ENCODE assay signal across 19 cellular contexts in the genomic region with DNA sequence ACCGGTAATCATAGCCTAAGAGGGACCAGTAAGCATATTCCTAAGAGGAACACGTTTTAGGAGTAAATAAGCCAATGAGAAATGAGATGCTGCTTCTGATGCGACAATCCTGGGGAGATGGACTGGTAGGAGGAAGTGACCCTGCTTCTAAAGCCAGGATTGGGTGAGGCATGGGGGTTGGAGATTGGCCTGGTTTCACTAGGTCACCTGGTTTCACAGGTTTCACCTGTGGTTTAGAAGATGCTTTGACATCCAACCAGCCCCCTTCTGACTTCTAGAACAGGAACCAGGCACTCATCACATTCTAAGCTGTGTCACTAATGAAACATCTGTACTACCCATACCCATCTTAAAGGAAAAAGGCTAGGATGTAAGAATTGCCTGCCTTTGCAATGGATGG. TPM values are rescaled to one million over a fixed set of nuclear protein-coding genes. Genes with fewer than 3 reads are reported as not detected.
DNase-seq lines count a peak whose midpoint lies in the region; ATAC-seq and TF ChIP-seq lines count a peak whose summit lies in the region.
"Had no signal": no experiment of that assay in that cellular context is flagged by ENCODE, and none has a peak within 500 bp of the region (broad histone marks: within the 10 kb centered on the region; RNA-seq: fewer than 3 reads in every experiment).

No MANE protein-coding gene starts in this region.

- TF ChIP-seq CTCF in mammary epithelial cell (conservative IDR thresholded peaks at IDR 0.05 in 1 of 2, IDR thresholded peaks at IDR 0.05 in 1 of 2; ENCODE audit: extremely low read depth in 1 of 2, insufficient read depth in 1 of 2, low read depth in 1 of 2, low read length in 2 of 2), result no peak
- no peak for TF ChIP-seq CTCF in MCF 10A (IDR thresholded peaks at IDR 0.05; ENCODE audit: unreplicated experiment)
- TF ChIP-seq CTCF in WTC11 (IDR thresholded peaks at IDR 0.05), result no peak
- TF ChIP-seq CTCF in tibial artery (IDR thresholded peaks at IDR 0.05), result no peak

- no peak overlapping the region for H3K4me2 ChIP-seq in mammary epithelial cell (ENCODE audit: insufficient read depth, low read depth, low read length)
- H3K4me2 ChIP-seq: neural progenitor cell had no signal

- no TSS peak for BruUV-seq in mammary epithelial cell (replicated peaks; lab: Mats Ljungman, UMichigan)
- no TSS peak for BruUV-seq in MCF 10A (replicated peaks; lab: Mats Ljungman, UMichigan)

- in situ Hi-C loops in mammary epithelial cell (cut with MboI; ENCODE audit: low sequenced_read_pairs in 2 of 2), result no loop called here

- peaks cover 9% of the 10 kb centered on the region for H3K4me1 ChIP-seq in mammary epithelial cell (ENCODE audit: insufficient read depth, low read length)
- H3K4me1 ChIP-seq in tibial artery, result peaks cover 0 to 5% (median 0%) of the 10 kb centered on the region in 4 donors
- H3K4me1 ChIP-seq: neural progenitor cell had no signal

- CTCF ChIA-PET in mammary epithelial cell (lab: Charles Lee; ENCODE audit: low non-redundant PET) (no interaction called here), MCF 10A (lab: Yijun Ruan, JAX) (interaction anchor here (0.8 kb wide), 1 partner anchor 505 kb away, joined by 3 read pairs; no protein-coding TSS in a partner anchor), WTC11 (lab: Charles Lee) (no interaction called here)

- peaks cover 9% of the 10 kb centered on the region for H3K4me1 Mint-ChIP-seq in MCF 10A (ENCODE audit: insufficient read depth, unreplicated experiment)
- peaks cover 19% of the 10 kb centered on the region for H3K4me1 Mint-ChIP-seq in WTC11

- no peaks in the 10 kb centered on the region for H4K20me1 ChIP-seq in mammary epithelial cell (ENCODE audit: insufficient read depth, low read length)

- 64% methylated on average over 3 of the region's 3 CpGs for WGBS in mammary epithelial cell (ENCODE audit: low coverage, missing lambda C conversion rate)

- H3K36me3 Mint-ChIP-seq in MCF 10A (ENCODE audit: insufficient read depth, unreplicated experiment), result peaks cover 44% of the 10 kb centered on the region
- peaks cover 12% of the 10 kb centered on the region for H3K36me3 Mint-ChIP-seq in WTC11

- dilution Hi-C loops in mammary epithelial cell (cut with HindIII; ENCODE audit: low sequenced_read_pairs), result no loop called here

- H3K9ac ChIP-seq in mammary epithelial cell (ENCODE audit: insufficient read depth, low read length), result no peak overlapping the region
- H3K9ac ChIP-seq: neural progenitor cell had no signal

- H3K27me3 Mint-ChIP-seq in MCF 10A (ENCODE audit: insufficient read depth, unreplicated experiment), result no peaks in the 10 kb centered on the region
- H3K27me3 Mint-ChIP-seq in WTC11 (ENCODE audit: low read depth), result no peaks in the 10 kb centered on the region

- ATAC-seq in HG03159 (IDR thresholded peaks at IDR 0.05; ENCODE audit: unreplicated experiment) (peak; percentile 56), WTC11 (peak; percentile 21), HG03439 (IDR thresholded peaks at IDR 0.05; ENCODE audit: unreplicated experiment) (no peak)
- ATAC-seq: PC-3 had no signal

- no peaks in the 10 kb centered on the region for H3K9me3 Mint-ChIP-seq in MCF 10A (ENCODE audit: unreplicated experiment)
- no peaks in the 10 kb centered on the region for H3K9me3 Mint-ChIP-seq in WTC11
- H3K9me3 Mint-ChIP-seq: neural progenitor cell had no signal

- H3K4me3 ChIP-seq in mammary epithelial cell (replicated peaks in 1 of 3; ENCODE audit: insufficient read depth in 1 of 3, low read depth in 2 of 3, low read length in 3 of 3), result no peak overlapping the region
- H3K4me3 ChIP-seq in tibial artery, result no peak overlapping the region
- H3K4me3 ChIP-seq: cardiac muscle cell, neural progenitor cell, spleen had no signal

- H3K27ac Mint-ChIP-seq in MCF 10A (ENCODE audit: low read depth, unreplicated experiment) (no peak overlapping the region), WTC11 (no peak overlapping the region)
- H3K27ac Mint-ChIP-seq: neural progenitor cell had no signal

- POLR2A ChIA-PET in MCF 10A (lab: Yijun Ruan, JAX) (no interaction called here), WTC11 (lab: Charles Lee) (no interaction called here)

- no peaks in the 10 kb centered on the region for H3K9me3 ChIP-seq in mammary epithelial cell (replicated peaks; ENCODE audit: insufficient read depth, low read length)
- no peaks in the 10 kb centered on the region for H3K9me3 ChIP-seq in tibial artery
- H3K9me3 ChIP-seq: spleen had no signal

- DNase-seq in mammary epithelial cell (peak; percentile 11), MCF 10A (ENCODE audit: unreplicated experiment) (no peak), WTC11 (ENCODE audit: low spot score) (no peak), activated T-cell treated with anti-CD3 and anti-CD28 coated beads for 4 hours (no peak), tibial artery (no peak), SHP77 treated with DMSO at 0.1 percent for 48 hours (lab: John Stamatoyannopoulos, UW) (no peak)
- DNase-seq: ACHN; activated CD4-positive, alpha-beta T cell treated with anti-CD3 and anti-CD28 coated beads for 4 hours; activated effector memory CD4-positive, alpha-beta T cell treated with Interleukin-2 at 50 U/mL for 16 hours; dermis blood vessel endothelial cell; midbrain; NCI-H524; PC-3; spleen; T-helper 9 cell had no signal

- intact Hi-C loops in mammary epithelial cell (cut with micrococcal nuclease), result loop anchor here (2.0 kb wide), 1 partner anchor 888 kb away; no protein-coding TSS in a partner anchor
- intact Hi-C loops in MCF 10A (cut with micrococcal nuclease), result loop anchor here (10.0 kb wide), 1 partner anchor 190 kb away; no protein-coding TSS in a partner anchor
- intact Hi-C loops in tibial artery (cut with DNase I; ENCODE audit: low total_unique reads), result no loop called here

- H2AFZ ChIP-seq in mammary epithelial cell (ENCODE audit: low read depth, low read length), result no peak overlapping the region
- H2AFZ ChIP-seq: neural progenitor cell had no signal

- H3K4me3 Mint-ChIP-seq in MCF 10A (ENCODE audit: unreplicated experiment) (no peak overlapping the region), WTC11 (no peak overlapping the region)
- H3K4me3 Mint-ChIP-seq: neural progenitor cell had no signal

- H3K36me3 ChIP-seq in mammary epithelial cell (ENCODE audit: insufficient read depth, low read length) (peaks cover 9% of the 10 kb centered on the region), tibial artery (peaks cover 10 to 12% (median 10%) of the 10 kb centered on the region in 3 donors)

- H3K27me3 ChIP-seq in mammary epithelial cell (ENCODE audit: insufficient read depth, low read length), result no peaks in the 10 kb centered on the region
- peaks cover 0 to 2% of the 10 kb centered on the region in 2 donors for H3K27me3 ChIP-seq in tibial artery
- H3K27me3 ChIP-seq: cardiac muscle cell, neural progenitor cell had no signal

- H3K27ac ChIP-seq in mammary epithelial cell (ENCODE audit: insufficient read depth, low read depth, low read length) (no peak overlapping the region), tibial artery (no peak overlapping the region)
- H3K27ac ChIP-seq: neural progenitor cell, spleen had no signal

- H3K79me2 ChIP-seq in mammary epithelial cell (ENCODE audit: insufficient read depth, low read length), result no peaks in the 10 kb centered on the region

TF ChIP-seq in WTC11, 78 proteins besides CTCF, POLR2A, EP300 and RAD21:
- TF ChIP-seq, protein P1, sequence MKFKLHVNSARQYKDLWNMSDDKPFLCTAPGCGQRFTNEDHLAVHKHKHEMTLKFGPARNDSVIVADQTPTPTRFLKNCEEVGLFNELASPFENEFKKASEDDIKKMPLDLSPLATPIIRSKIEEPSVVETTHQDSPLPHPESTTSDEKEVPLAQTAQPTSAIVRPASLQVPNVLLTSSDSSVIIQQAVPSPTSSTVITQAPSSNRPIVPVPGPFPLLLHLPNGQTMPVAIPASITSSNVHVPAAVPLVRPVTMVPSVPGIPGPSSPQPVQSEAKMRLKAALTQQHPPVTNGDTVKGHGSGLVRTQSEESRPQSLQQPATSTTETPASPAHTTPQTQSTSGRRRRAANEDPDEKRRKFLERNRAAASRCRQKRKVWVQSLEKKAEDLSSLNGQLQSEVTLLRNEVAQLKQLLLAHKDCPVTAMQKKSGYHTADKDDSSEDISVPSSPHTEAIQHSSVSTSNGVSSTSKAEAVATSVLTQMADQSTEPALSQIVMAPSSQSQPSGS (CRISPR knock-in tag; IDR thresholded peaks at IDR 0.05; ENCODE audit: borderline replicate concordance, low read depth), result no peak
- TF ChIP-seq EMX1 (CRISPR knock-in tag; IDR thresholded peaks at IDR 0.05), result peak; percentile 65; the same call in 1 of the 2 replicates
- TF ChIP-seq SP1 (CRISPR knock-in tag; conservative IDR thresholded peaks at IDR 0.05), result peak; percentile 28; the same call in 1 of the 2 replicates
- TF ChIP-seq, protein P2, sequence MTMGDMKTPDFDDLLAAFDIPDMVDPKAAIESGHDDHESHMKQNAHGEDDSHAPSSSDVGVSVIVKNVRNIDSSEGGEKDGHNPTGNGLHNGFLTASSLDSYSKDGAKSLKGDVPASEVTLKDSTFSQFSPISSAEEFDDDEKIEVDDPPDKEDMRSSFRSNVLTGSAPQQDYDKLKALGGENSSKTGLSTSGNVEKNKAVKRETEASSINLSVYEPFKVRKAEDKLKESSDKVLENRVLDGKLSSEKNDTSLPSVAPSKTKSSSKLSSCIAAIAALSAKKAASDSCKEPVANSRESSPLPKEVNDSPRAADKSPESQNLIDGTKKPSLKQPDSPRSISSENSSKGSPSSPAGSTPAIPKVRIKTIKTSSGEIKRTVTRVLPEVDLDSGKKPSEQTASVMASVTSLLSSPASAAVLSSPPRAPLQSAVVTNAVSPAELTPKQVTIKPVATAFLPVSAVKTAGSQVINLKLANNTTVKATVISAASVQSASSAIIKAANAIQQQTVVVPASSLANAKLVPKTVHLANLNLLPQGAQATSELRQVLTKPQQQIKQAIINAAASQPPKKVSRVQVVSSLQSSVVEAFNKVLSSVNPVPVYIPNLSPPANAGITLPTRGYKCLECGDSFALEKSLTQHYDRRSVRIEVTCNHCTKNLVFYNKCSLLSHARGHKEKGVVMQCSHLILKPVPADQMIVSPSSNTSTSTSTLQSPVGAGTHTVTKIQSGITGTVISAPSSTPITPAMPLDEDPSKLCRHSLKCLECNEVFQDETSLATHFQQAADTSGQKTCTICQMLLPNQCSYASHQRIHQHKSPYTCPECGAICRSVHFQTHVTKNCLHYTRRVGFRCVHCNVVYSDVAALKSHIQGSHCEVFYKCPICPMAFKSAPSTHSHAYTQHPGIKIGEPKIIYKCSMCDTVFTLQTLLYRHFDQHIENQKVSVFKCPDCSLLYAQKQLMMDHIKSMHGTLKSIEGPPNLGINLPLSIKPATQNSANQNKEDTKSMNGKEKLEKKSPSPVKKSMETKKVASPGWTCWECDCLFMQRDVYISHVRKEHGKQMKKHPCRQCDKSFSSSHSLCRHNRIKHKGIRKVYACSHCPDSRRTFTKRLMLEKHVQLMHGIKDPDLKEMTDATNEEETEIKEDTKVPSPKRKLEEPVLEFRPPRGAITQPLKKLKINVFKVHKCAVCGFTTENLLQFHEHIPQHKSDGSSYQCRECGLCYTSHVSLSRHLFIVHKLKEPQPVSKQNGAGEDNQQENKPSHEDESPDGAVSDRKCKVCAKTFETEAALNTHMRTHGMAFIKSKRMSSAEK (CRISPR knock-in tag; IDR thresholded peaks at IDR 0.05; ENCODE audit: borderline replicate concordance), result 0 out of 2 replicates have a peak, but pooled peaks have one; percentile 50

RNA-seq across cellular contexts. Expression of a gene that starts 53.0 kb away (rescaled TPM):
- total RNA-seq in mammary epithelial cell, result 1 to 10 TPM; 4.2 to 7.0 TPM
- polyA plus RNA-seq in mammary epithelial cell, result 2.7 TPM
- polyA minus RNA-seq in mammary epithelial cell, result not detected
- total RNA-seq in MCF 10A (2022), result 21.2 and 31.6 TPM in 2 replicates
- total RNA-seq in WTC11 (2021), result 26.4 to 29.0 TPM (median 27.4 TPM) in 3 replicates
